12 cellular contexts compared by ENCODE assay signal in the genomic region with DNA sequence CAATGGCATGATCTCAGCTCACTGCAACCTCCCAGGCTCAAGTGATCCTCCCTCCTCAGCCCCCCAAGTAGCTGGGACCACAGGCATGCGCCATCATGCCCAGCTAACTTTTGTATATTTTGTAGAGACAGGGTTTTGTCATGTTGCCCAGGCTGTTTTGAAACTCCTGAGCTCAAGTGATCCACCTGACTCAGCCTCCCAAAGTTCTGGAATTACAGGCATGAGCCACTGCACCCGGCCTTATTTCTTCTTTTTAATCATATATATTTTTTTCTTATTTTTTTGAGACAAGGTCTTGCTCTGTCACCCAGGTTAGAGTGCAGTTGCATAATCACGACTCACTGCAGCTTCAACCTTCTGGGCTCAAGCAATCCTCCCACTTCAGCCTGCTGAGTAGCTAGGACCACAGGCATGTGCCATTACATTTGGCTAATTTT.
DNase-seq lines count a peak whose midpoint lies in the region; ATAC-seq and TF ChIP-seq lines count a peak whose summit lies in the region.
"Had no signal": no experiment of that assay in that cellular context is flagged by ENCODE, and none has a peak within 500 bp of the region (broad histone marks: within the 10 kb centered on the region; RNA-seq: fewer than 3 reads in every experiment).

No MANE protein-coding gene starts in this region.

- H3K4me3 ChIP-seq in adipocyte (ENCODE audit: low read length) (no peak overlapping the region), esophagus muscularis mucosa (no peak overlapping the region)
- no peak overlapping the region for H3K4me3 ChIP-seq in CD8-positive, alpha-beta T cell (ENCODE audit: low read depth, low read length)
- H3K4me3 ChIP-seq: heart left ventricle, lung had no signal

- TF ChIP-seq CTCF in AG09319 (IDR thresholded peaks at IDR 0.05; ENCODE audit: low read depth, low read length) (no peak), foreskin keratinocyte (conservative IDR thresholded peaks at IDR 0.05) (no peak), esophagus muscularis mucosa (IDR thresholded peaks at IDR 0.05) (no peak)
- TF ChIP-seq CTCF in CD8-positive, alpha-beta T cell (IDR thresholded peaks at IDR 0.05) = no peak

- no peak overlapping the region for H3K27ac ChIP-seq in foreskin keratinocyte
- no peak overlapping the region for H3K27ac ChIP-seq in esophagus muscularis mucosa (replicated peaks in 1 of 4)
- no peak overlapping the region for H3K27ac ChIP-seq in CD8-positive, alpha-beta T cell (ENCODE audit: low read depth, low read length)
- H3K27ac ChIP-seq: heart left ventricle had no signal

- no peaks in the 10 kb centered on the region for H3K27me3 Mint-ChIP-seq in CD8-positive, alpha-beta T cell (ENCODE audit: low read depth)
- H3K27me3 Mint-ChIP-seq: stimulated activated naive CD8-positive, alpha-beta T cell treated with anti-CD3 and anti-CD28 coated beads, Interleukin-15, Interleukin-2, amounts not matched to agents 100 ng/mL and 50 ng/mL, for 24 hours had no signal

- POLR2A ChIA-PET in CD8-positive, alpha-beta T cell (lab: Charles Lee) = no interaction called here

- 79% methylated on average over 3 of the region's 3 CpGs for WGBS in esophagus muscularis mucosa

- CTCF ChIA-PET in CD8-positive, alpha-beta T cell (lab: Charles Lee) = interaction anchor here (1.3 kb wide), 1 partner anchor 355 kb away, joined by 3 read pairs; no protein-coding TSS in a partner anchor

- DNase-seq in AG09319 (ENCODE audit: extremely low read depth, low read depth) (peak; percentile 60), HCEC 1CT (peak; percentile 56), adipocyte (ENCODE audit: low read depth) (peak; percentile 69), foreskin keratinocyte (peak; percentile 42 to 73), esophagus muscularis mucosa (ENCODE audit: extremely low spot score) (no peak)
- DNase-seq in CD8-positive, alpha-beta T cell = no peak
- DNase-seq: heart left ventricle, Kasumi-1, SIG-M5 had no signal

- H3K36me3 Mint-ChIP-seq in CD8-positive, alpha-beta T cell = peaks cover 51% of the 10 kb centered on the region

- H3K4me1 ChIP-seq in adipocyte (ENCODE audit: control insufficient read depth, insufficient read depth, low read length) (peaks cover 33% of the 10 kb centered on the region), foreskin keratinocyte (peaks cover 13% of the 10 kb centered on the region), esophagus muscularis mucosa (no peaks in the 10 kb centered on the region)
- H3K4me1 ChIP-seq in CD8-positive, alpha-beta T cell (ENCODE audit: insufficient read depth, low read length) = peaks cover 9% of the 10 kb centered on the region
- H3K4me1 ChIP-seq: heart left ventricle had no signal

- H3K4me3 Mint-ChIP-seq in CD8-positive, alpha-beta T cell = no peak overlapping the region
- H3K4me3 Mint-ChIP-seq: stimulated activated naive CD8-positive, alpha-beta T cell treated with anti-CD3 and anti-CD28 coated beads, Interleukin-15, Interleukin-2, amounts not matched to agents 100 ng/mL and 50 ng/mL, for 24 hours had no signal

- H3K27me3 ChIP-seq in adipocyte (replicated peaks; ENCODE audit: control insufficient read depth, insufficient read depth, low read length) (no peaks in the 10 kb centered on the region), foreskin keratinocyte (no peaks in the 10 kb centered on the region), esophagus muscularis mucosa (no peaks in the 10 kb centered on the region)
- no peaks in the 10 kb centered on the region for H3K27me3 ChIP-seq in CD8-positive, alpha-beta T cell (ENCODE audit: insufficient read depth, low read length)
- H3K27me3 ChIP-seq: heart left ventricle had no signal

- TF ChIP-seq POLR2A in esophagus muscularis mucosa (IDR thresholded peaks at IDR 0.05; ENCODE audit: low read depth) = no peak

- no peak for TF ChIP-seq EP300 in esophagus muscularis mucosa (IDR thresholded peaks at IDR 0.05)

- intact Hi-C loops in esophagus muscularis mucosa (cut with DNase I) = loop anchor here (10.0 kb wide), 1 partner anchor 580 kb away; no protein-coding TSS in a partner anchor
- intact Hi-C loops in CD8-positive, alpha-beta T cell (cut with DNase I, micrococcal nuclease) = no loop called here

- no peaks in the 10 kb centered on the region for H3K9me3 Mint-ChIP-seq in CD8-positive, alpha-beta T cell
- H3K9me3 Mint-ChIP-seq: stimulated activated naive CD8-positive, alpha-beta T cell treated with anti-CD3 and anti-CD28 coated beads, Interleukin-15, Interleukin-2, amounts not matched to agents 100 ng/mL and 50 ng/mL, for 24 hours had no signal

- H3K4me1 Mint-ChIP-seq in CD8-positive, alpha-beta T cell (ENCODE audit: low read depth) = peaks cover 21% of the 10 kb centered on the region

- H3K36me3 ChIP-seq in adipocyte (ENCODE audit: control insufficient read depth, insufficient read depth, low read length, severe bottlenecking) = peaks cover 6% of the 10 kb centered on the region
- H3K36me3 ChIP-seq in esophagus muscularis mucosa = peaks cover 0 to 16% (median 3%) of the 10 kb centered on the region in 4 donors
- H3K36me3 ChIP-seq in CD8-positive, alpha-beta T cell (ENCODE audit: insufficient read depth, low read length) = no peaks in the 10 kb centered on the region

- no peak overlapping the region for H3K9ac ChIP-seq in adipocyte (ENCODE audit: low read length)

- ATAC-seq in foreskin keratinocyte (peak; percentile 89), HG03342 (IDR thresholded peaks at IDR 0.05; ENCODE audit: unreplicated experiment) (no peak)
- ATAC-seq in CD8-positive, alpha-beta T cell = no peak
- ATAC-seq: heart left ventricle had no signal

- no peaks in the 10 kb centered on the region for H3K9me3 ChIP-seq in adipocyte (ENCODE audit: control insufficient read depth, low read length)
- H3K9me3 ChIP-seq in esophagus muscularis mucosa = no peaks in the 10 kb centered on the region
- H3K9me3 ChIP-seq in CD8-positive, alpha-beta T cell (ENCODE audit: low read length) = no peaks in the 10 kb centered on the region
- H3K9me3 ChIP-seq: heart left ventricle had no signal

- no peak overlapping the region for H3K27ac Mint-ChIP-seq in CD8-positive, alpha-beta T cell
- H3K27ac Mint-ChIP-seq: stimulated activated naive CD8-positive, alpha-beta T cell treated with anti-CD3 and anti-CD28 coated beads, Interleukin-15, Interleukin-2, amounts not matched to agents 100 ng/mL and 50 ng/mL, for 24 hours had no signal

Comparison
In these comparisons a context has a peak if more than half of its experiments do, and no peak if none do; other contexts are left out.
1. DNase-seq: peak in AG09319 (single experiment), HCEC 1CT (single experiment), adipocyte (single experiment) and foreskin keratinocyte (2 of 2); none in esophagus muscularis mucosa (single experiment) and CD8-positive, alpha-beta T cell (0 of 7).